ENCODE assay signal across 27 cellular contexts in the genomic region with DNA sequence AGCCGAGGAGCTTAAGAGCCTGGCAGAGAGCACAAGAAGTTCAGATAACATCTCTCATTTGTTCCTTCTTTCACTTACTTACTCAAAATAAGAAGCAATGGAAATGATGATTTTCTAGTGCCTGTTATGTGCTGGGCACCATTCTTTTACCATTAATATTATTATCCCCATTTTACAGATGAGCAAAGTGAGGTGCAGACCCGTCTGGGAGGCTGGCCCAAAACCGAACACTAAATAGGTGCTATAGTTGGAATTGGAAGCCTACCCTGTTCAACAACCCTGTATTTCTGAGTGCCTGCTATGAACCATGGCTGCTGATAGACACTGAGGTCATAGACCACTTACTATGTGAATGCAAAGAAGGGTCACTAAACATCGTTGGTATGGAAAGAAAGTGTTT.
"Had no signal": no experiment of that assay in that cellular context is flagged by ENCODE, and none has a peak within 500 bp of the region (broad histone marks: within the 10 kb centered on the region; RNA-seq: fewer than 3 reads in every experiment).

No MANE protein-coding gene starts in this region.

- DNase-seq: hypothalamus; immature natural killer cell; kidney; left colon; left lung; lower lobe of right lung; mammary epithelial cell; mesenchymal stem cell; naive thymus-derived CD8-positive, alpha-beta T cell; occipital lobe; ovary; stimulated activated CD4-positive, alpha-beta T cell treated with anti-CD3 and anti-CD28 coated beads, Interleukin-12 subunit alpha, Interleukin-12 subunit beta, amount 100 ng/mL, for 4 hours; stimulated activated CD4-positive, alpha-beta T cell treated with anti-CD3 and anti-CD28 coated beads, Interleukin-15, amount 100 ng/mL, for 24 hours; stimulated activated CD4-positive, alpha-beta T cell treated with anti-CD3 and anti-CD28 coated beads, Interleukin-2, amount 100 ng/mL, for 24 hours; stimulated activated CD4-positive, alpha-beta T cell treated with anti-CD3 and anti-CD28 coated beads, Interleukin-4, amount 100 ng/mL, for 1 hour; stimulated activated naive B cell treated with anti-CD40 and anti-IgM and Interleukin-4, amounts not matched to agents 10 μg/mL and 1 μg/mL and 100 μg/mL, for 72 hours; stimulated activated naive CD8-positive, alpha-beta T cell treated with anti-CD3 and anti-CD28 coated beads, Interleukin-15, Interleukin-2, amounts not matched to agents 100 U/mL and 50 U/mL, for 24 hours; stomach; testis; thyroid gland; transverse colon; upper lobe of left lung had no signal

- H3K36me3 ChIP-seq: left lung, lower lobe of right lung, neutrophil, ovary, right atrium auricular region, stomach, thyroid gland, transverse colon, upper lobe of left lung, vagina had no signal

- H3K4me3 ChIP-seq: left lung, lower lobe of right lung, ovary, right atrium auricular region, skin epidermis, stomach, testis, thyroid gland, transverse colon, upper lobe of left lung, vagina had no signal

- ATAC-seq: left colon; left lung; lower lobe of right lung; naive thymus-derived CD8-positive, alpha-beta T cell; sciatic nerve; stimulated activated naive B cell treated with anti-CD40 and anti-IgM and Interleukin-4, amounts not matched to agents 10 μg/mL and 1 μg/mL and 100 μg/mL, for 72 hours; stimulated activated naive CD8-positive, alpha-beta T cell treated with anti-CD3 and anti-CD28 coated beads, Interleukin-15, Interleukin-2, amounts not matched to agents 100 U/mL and 50 U/mL, for 24 hours had no signal

- H3K27me3 ChIP-seq: left lung, ovary, right atrium auricular region, stomach, testis, thyroid gland, transverse colon, upper lobe of left lung, vagina had no signal

- H3K27ac ChIP-seq: left lung, lower lobe of right lung, neutrophil, ovary, right atrium auricular region, skin epidermis, stomach, testis, thyroid gland, transverse colon, upper lobe of left lung, vagina had no signal
